ENCODE assay signal across 16 cellular contexts in genomic region chr20:8777866-8778265, GRCh38.
DNase-seq lines count a peak whose midpoint lies in the region; ATAC-seq, FAIRE-seq and TF ChIP-seq lines count a peak whose summit lies in the region.
"Had no signal": no experiment of that assay in that cellular context is flagged by ENCODE, and none has a peak within 500 bp of the region (broad histone marks: within the 10 kb centered on the region; RNA-seq: fewer than 3 reads in every experiment).

No MANE protein-coding gene starts in this region.

- H3K4me3 ChIP-seq in HepG2 (replicated peaks in 1 of 3; ENCODE audit: insufficient read depth in 1 of 3, low read depth in 2 of 3, low read length in 3 of 3): no peak overlapping the region
- H3K4me3 ChIP-seq in right lobe of liver: no peak overlapping the region
- H3K4me3 ChIP-seq in transverse colon: no peak overlapping the region
- H3K4me3 ChIP-seq: SJSA1 had no signal

- TF ChIP-seq CTCF in HepG2 (CRISPR knock-in tag; IDR thresholded peaks at IDR 0.05) (no peak), right lobe of liver (IDR thresholded peaks at IDR 0.05) (no peak), transverse colon (IDR thresholded peaks at IDR 0.05) (no peak)

- H3K9me3 ChIP-seq in HepG2 (ENCODE audit: low read length): no peaks in the 10 kb centered on the region
- no peaks in the 10 kb centered on the region for H3K9me3 ChIP-seq in right lobe of liver
- no peaks in the 10 kb centered on the region for H3K9me3 ChIP-seq in transverse colon
- H3K9me3 ChIP-seq: SJSA1 had no signal

- POLR2A ChIA-PET in HepG2 (lab: Yijun Ruan, JAX): no interaction called here

- CTCF ChIA-PET in HepG2 (lab: Yijun Ruan, JAX; ENCODE audit: low intra/inter-chr PET ratio, low total read pairs): no interaction called here

- H3K79me2 ChIP-seq in HepG2 (ENCODE audit: insufficient read depth, low read length): no peaks in the 10 kb centered on the region

- DNase-seq in HepG2 (ENCODE audit: low spot score) (no peak), right lobe of liver (no peak), T1000 (lab: John Stamatoyannopoulos, UW) (peak; percentile 10), glomerular visceral epithelial cell (ENCODE audit: extremely low spot score) (peak; percentile 49), transverse colon (no peak), activated gamma-delta T cell (lab: John Stamatoyannopoulos, UW) (no peak), epidermal melanocyte (ENCODE audit: insufficient read length, low spot score) (no peak), NCI-H1417 treated with DMSO at 0.1 percent for 48 hours (lab: John Stamatoyannopoulos, UW) (no peak)
- DNase-seq: C1 segment of cervical spinal cord, KG1, NCI-H1048, NCI-H2081 treated with DMSO at 0.1 percent for 48 hours, NCI-H446, PC-3 had no signal

- no peak overlapping the region for H3K27ac ChIP-seq in HepG2 (ENCODE audit: extremely low read length, insufficient read depth, low read length)
- no peak overlapping the region for H3K27ac ChIP-seq in right lobe of liver
- H3K27ac ChIP-seq in transverse colon: peak overlapping the region in 3 of 4 donors; percentile 3 to 39 (median 39)
- H3K27ac ChIP-seq: SJSA1 had no signal

- H3K4me2 ChIP-seq in HepG2 (ENCODE audit: low read depth, low read length): no peak overlapping the region

- TF ChIP-seq EP300 in HepG2 (IDR thresholded peaks at IDR 0.05; ENCODE audit: low read depth in 2 of 2, low read length in 2 of 2) (no peak), HepG2 (CRISPR knock-in tag; IDR thresholded peaks at IDR 0.05; ENCODE audit: borderline replicate concordance) (no peak), transverse colon (IDR thresholded peaks at IDR 0.05; ENCODE audit: low read depth) (no peak)

- peaks cover 20 to 38% of the 10 kb centered on the region in 2 experiments for H3K36me3 ChIP-seq in HepG2 (replicated peaks in 1 of 2; ENCODE audit: control insufficient read depth in 1 of 2, insufficient read depth in 2 of 2, low read length in 2 of 2)
- H3K36me3 ChIP-seq in right lobe of liver: no peaks in the 10 kb centered on the region
- H3K36me3 ChIP-seq in transverse colon: no peaks in the 10 kb centered on the region
- H3K36me3 ChIP-seq: SJSA1 had no signal

- no peaks in the 10 kb centered on the region for H3K4me1 ChIP-seq in HepG2 (ENCODE audit: insufficient read depth, low read length)
- H3K4me1 ChIP-seq in right lobe of liver: no peaks in the 10 kb centered on the region
- H3K4me1 ChIP-seq in transverse colon: peaks cover 9 to 14% (median 11%) of the 10 kb centered on the region in 4 donors
- H3K4me1 ChIP-seq: SJSA1 had no signal

- in situ Hi-C loops in HepG2 (cut with HindIII; ENCODE audit: extremely low pct_ligation_motif_present, low pct_unique_long_range_greater_than_20kb) (no loop called here), transverse colon (cut with MboI; ENCODE audit: low pct_ligation_motif_present in 1 of 4, low pct_unique_long_range_greater_than_20kb in 1 of 4, low sequenced_read_pairs in 3 of 4) (no loop called here)

- no peaks in the 10 kb centered on the region for H4K20me1 ChIP-seq in HepG2 (ENCODE audit: insufficient read depth, low read length)

- intact Hi-C loops in HepG2 (cut with micrococcal nuclease; ENCODE audit: unreplicated experiment) (no loop called here), right lobe of liver (cut with DNase I) (no loop called here), transverse colon (cut with DNase I; ENCODE audit: low total_unique reads) (no loop called here)

- 100% methylated on average over 3 of the region's 3 CpGs for WGBS in HepG2 (ENCODE audit: low lambda C conversion rate)
- WGBS in right lobe of liver (ENCODE audit: insufficient coverage, low coverage, low lambda C conversion rate, missing lambda C conversion rate): 76% methylated on average over 3 of the region's 3 CpGs
- 76% methylated on average over 3 of the region's 3 CpGs; no CpG with 5 or more reads in 1 of the 2 donors for whole genome bisulfite sequencing in transverse colon (ENCODE audit: low coverage in 1 of 2), 2 donors

- TF ChIP-seq RAD21 in HepG2 (CRISPR knock-in tag; IDR thresholded peaks at IDR 0.05): no peak

- no peak for ATAC-seq in HepG2
- ATAC-seq in right lobe of liver: no peak

- H3K9ac ChIP-seq in HepG2 (ENCODE audit: insufficient read depth, low read depth, low read length): no peak overlapping the region

- no TSS peak for BruUV-seq in HepG2 (replicated peaks; lab: Mats Ljungman, UMichigan)

- H2AFZ ChIP-seq in HepG2 (ENCODE audit: low read length): no peak overlapping the region

- H3K27me3 ChIP-seq in HepG2 (ENCODE audit: control insufficient read depth in 1 of 2, insufficient read depth in 2 of 2, low read length in 2 of 2): no peaks in the 10 kb centered on the region
- no peaks in the 10 kb centered on the region for H3K27me3 ChIP-seq in right lobe of liver
- H3K27me3 ChIP-seq in transverse colon: no peaks in the 10 kb centered on the region
- H3K27me3 ChIP-seq: SJSA1 had no signal

- no peak for TF ChIP-seq POLR2A in HepG2 (IDR thresholded peaks at IDR 0.05; ENCODE audit: insufficient read depth in 1 of 2, low read depth in 2 of 2, low read length in 2 of 2)
- TF ChIP-seq POLR2A in right lobe of liver (IDR thresholded peaks at IDR 0.05): no peak
- no peak for TF ChIP-seq POLR2A in transverse colon (IDR thresholded peaks at IDR 0.05)

- no peak for FAIRE-seq in HepG2 (lab: Jason Lieb, UNC)
- FAIRE-seq: H1 had no signal

TF ChIP-seq in HepG2, 621 proteins besides CTCF, POLR2A, EP300 and RAD21:
- no peak for TF ChIP-seq ZKSCAN1 (IDR thresholded peaks at IDR 0.05; ENCODE audit: low read length)
- TF ChIP-seq ZZZ3 (CRISPR knock-in tag; IDR thresholded peaks at IDR 0.05; ENCODE audit: borderline replicate concordance): no peak
- TF ChIP-seq DNMT3B (CRISPR knock-in tag; conservative IDR thresholded peaks at IDR 0.05): no peak
- no peak for TF ChIP-seq ZNF775 (CRISPR knock-in tag; IDR thresholded peaks at IDR 0.05; ENCODE audit: borderline replicate concordance)
- no peak for TF ChIP-seq ZBTB46 (CRISPR knock-in tag; IDR thresholded peaks at IDR 0.05; ENCODE audit: borderline replicate concordance)
- no peak for TF ChIP-seq ATAD3A (CRISPR knock-in tag; IDR thresholded peaks at IDR 0.05)
- no peak for TF ChIP-seq SNAPC2 (CRISPR knock-in tag; IDR thresholded peaks at IDR 0.05)
- TF ChIP-seq RBM22 (optimal IDR thresholded peaks at IDR 0.05; ENCODE audit: low read length): peak; percentile 13

Comparison
In these comparisons a context has a peak if more than half of its experiments do, and no peak if none do; other contexts are left out.
1. DNase-seq: peak in T1000 (single experiment) and glomerular visceral epithelial cell (single experiment); none in HepG2 (single experiment), right lobe of liver (0 of 3), transverse colon (single experiment), activated gamma-delta T cell (single experiment), epidermal melanocyte (single experiment) and NCI-H1417 treated with DMSO at 0.1 percent for 48 hours (single experiment).
2. H3K27ac ChIP-seq: peak in transverse colon (3 of 4); none in HepG2 (single experiment) and right lobe of liver (0 of 3).